2 cellular contexts compared by ENCODE assay signal in the genomic region with DNA sequence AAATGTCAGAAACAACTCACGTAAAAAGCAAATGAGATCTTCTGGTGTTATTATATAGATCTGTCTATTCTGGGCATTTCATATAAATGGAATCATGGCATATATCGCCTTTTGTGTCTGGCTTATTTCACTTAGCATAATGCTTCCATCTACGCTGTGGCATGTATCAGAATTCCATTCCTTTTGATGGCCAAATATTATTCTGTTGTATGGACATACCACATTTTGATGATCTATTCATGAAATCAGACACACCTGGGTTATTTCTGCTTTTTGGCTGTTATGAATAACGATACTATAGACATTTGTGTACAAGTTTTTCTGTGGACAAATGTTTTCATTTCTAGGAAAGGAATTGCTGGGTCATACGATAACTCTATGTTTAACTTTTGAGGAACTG.
A peak's percentile ranks its signal among the peaks of the same experiment; 100 is the strongest.
TF ChIP-seq lines count a peak whose summit lies in the region.

No MANE protein-coding gene starts in this region.

TF ChIP-seq in SK-N-SH treated with all-trans-retinoic acid at 6 μM for 48 hours, 23 proteins besides CTCF, POLR2A, EP300 and RAD21:
- TF ChIP-seq OSR1 (CRISPR knock-in tag; IDR thresholded peaks at IDR 0.05) = no peak
- no peak for TF ChIP-seq ZNF70 (CRISPR knock-in tag; IDR thresholded peaks at IDR 0.05)
- TF ChIP-seq CSRNP3 (CRISPR knock-in tag; IDR thresholded peaks at IDR 0.05) = no peak
- peak; percentile 98 for TF ChIP-seq ZNF8 (CRISPR knock-in tag; IDR thresholded peaks at IDR 0.05)
- TF ChIP-seq, protein P1, sequence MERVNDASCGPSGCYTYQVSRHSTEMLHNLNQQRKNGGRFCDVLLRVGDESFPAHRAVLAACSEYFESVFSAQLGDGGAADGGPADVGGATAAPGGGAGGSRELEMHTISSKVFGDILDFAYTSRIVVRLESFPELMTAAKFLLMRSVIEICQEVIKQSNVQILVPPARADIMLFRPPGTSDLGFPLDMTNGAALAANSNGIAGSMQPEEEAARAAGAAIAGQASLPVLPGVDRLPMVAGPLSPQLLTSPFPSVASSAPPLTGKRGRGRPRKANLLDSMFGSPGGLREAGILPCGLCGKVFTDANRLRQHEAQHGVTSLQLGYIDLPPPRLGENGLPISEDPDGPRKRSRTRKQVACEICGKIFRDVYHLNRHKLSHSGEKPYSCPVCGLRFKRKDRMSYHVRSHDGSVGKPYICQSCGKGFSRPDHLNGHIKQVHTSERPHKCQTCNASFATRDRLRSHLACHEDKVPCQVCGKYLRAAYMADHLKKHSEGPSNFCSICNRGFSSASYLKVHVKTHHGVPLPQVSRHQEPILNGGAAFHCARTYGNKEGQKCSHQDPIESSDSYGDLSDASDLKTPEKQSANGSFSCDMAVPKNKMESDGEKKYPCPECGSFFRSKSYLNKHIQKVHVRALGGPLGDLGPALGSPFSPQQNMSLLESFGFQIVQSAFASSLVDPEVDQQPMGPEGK (CRISPR knock-in tag; IDR thresholded peaks at IDR 0.05; ENCODE audit: borderline replicate concordance) = no peak

TF ChIP-seq in SK-N-SH, 30 proteins besides CTCF, POLR2A, EP300 and RAD21:
- TF ChIP-seq NFIC (IDR thresholded peaks at IDR 0.05; ENCODE audit: borderline replicate concordance) = no peak
- TF ChIP-seq RFX5 (IDR thresholded peaks at IDR 0.05; ENCODE audit: low read length) = no peak
